6 cellular contexts compared by ENCODE assay signal in genomic region chr11:118823111-118823510, GRCh38. TPM values are rescaled to one million over a fixed set of nuclear protein-coding genes. Genes with fewer than 3 reads are reported as not detected.
A peak's percentile ranks its signal among the peaks of the same experiment; 100 is the strongest.
DNase-seq lines count a peak whose midpoint lies in the region; ATAC-seq and TF ChIP-seq lines count a peak whose summit lies in the region.
"Not testable (repeated sequence)": the region's sequence is repeated elsewhere in the genome, so short reads cannot be mapped to it uniquely, and the experiment has no call there.

No MANE protein-coding gene starts in this region.

- not testable (repeated sequence) for DNase-seq in activated B cell treated with CpG ODN at 0.5 μM for 24 hours; memory B cell (ENCODE audit: low spot score in 2 of 2)

- CTCF ChIA-PET in activated B cell treated with CpG ODN at 0.5 μM for 24 hours (lab: Charles Lee) = interaction anchor here (4.8 to 5.5 kb wide), 2 partner anchors 32 to 62 kb away, joined by 48 to 64 read pairs; partner anchors contain the start of genes CXCR5 and DDX6

- peak overlapping the region; percentile 98 for H3K4me2 ChIP-seq in DOHH2 (ENCODE audit: low read length)
- H3K4me2 ChIP-seq in OCI-LY3 (ENCODE audit: low read length) = peak overlapping the region; percentile 27; the same call in 1 of the 2 replicates

- peak overlapping the region in 3 of 4 donors; percentile 14 to 84 (median 27) for H3K4me3 Mint-ChIP-seq in IgD-negative memory B cell
- H3K4me3 Mint-ChIP-seq in activated B cell treated with CpG ODN at 0.5 μM for 24 hours = peak overlapping the region; percentile 70
- peak overlapping the region; percentile 73 for H3K4me3 Mint-ChIP-seq in memory B cell
- H3K4me3 Mint-ChIP-seq in stimulated activated memory B cell treated with anti-CD40 and anti-IgM and Interleukin-4, amounts not matched to agents 10 μg/mL and 1 μg/mL and 100 μg/mL, for 72 hours = not testable (repeated sequence)

- H3K9me3 ChIP-seq in DOHH2 (ENCODE audit: control insufficient read depth, insufficient read depth, low read length); OCI-LY3 (ENCODE audit: insufficient read depth, low read length): not testable (repeated sequence)

- peaks cover 35 to 43% (median 41%) of the 10 kb centered on the region in 3 donors for H3K4me1 Mint-ChIP-seq in IgD-negative memory B cell
- H3K4me1 Mint-ChIP-seq in activated B cell treated with CpG ODN at 0.5 μM for 24 hours = peaks cover 66% of the 10 kb centered on the region
- peaks cover 27% of the 10 kb centered on the region for H3K4me1 Mint-ChIP-seq in memory B cell
- peaks cover 48% of the 10 kb centered on the region for H3K4me1 Mint-ChIP-seq in stimulated activated memory B cell treated with anti-CD40 and anti-IgM and Interleukin-4, amounts not matched to agents 10 μg/mL and 1 μg/mL and 100 μg/mL, for 72 hours

- POLR2A ChIA-PET in activated B cell treated with CpG ODN at 0.5 μM for 24 hours (lab: Charles Lee) = interaction anchor here (1.2 to 30.4 kb wide), 8 partner anchors 10 to 72 kb away, joined by 6 to 988 read pairs (median 64); partner anchors contain the start of gene DDX6

- not testable (repeated sequence) for H3K9me2 ChIP-seq in DOHH2 (replicated peaks; ENCODE audit: control insufficient read depth, low read length)

- H3K4me3 ChIP-seq in DOHH2 (ENCODE audit: low read length); OCI-LY3 (ENCODE audit: low read length): not testable (repeated sequence)

- not testable (repeated sequence) for H2AFZ ChIP-seq in OCI-LY3 (ENCODE audit: low read depth, low read length)

- not testable (repeated sequence) for TF ChIP-seq CTCF in DOHH2 (IDR thresholded peaks at IDR 0.05; ENCODE audit: low read depth, low read length, poor library complexity, severe bottlenecking); OCI-LY3 (IDR thresholded peaks at IDR 0.05; ENCODE audit: low read depth, low read length); activated B cell treated with CpG ODN at 0.5 μM for 24 hours (IDR thresholded peaks at IDR 0.05)

- intact Hi-C loops in activated B cell treated with CpG ODN at 0.5 μM for 24 hours (cut with micrococcal nuclease) = not testable (repeated sequence)

- H3K4me1 ChIP-seq in DOHH2 (ENCODE audit: control insufficient read depth, low read length) (peaks cover 69% of the 10 kb centered on the region), OCI-LY3 (ENCODE audit: low read length) (peaks cover 56% of the 10 kb centered on the region)

- H3K27ac ChIP-seq in DOHH2 (ENCODE audit: low read depth, low read length) = peak overlapping the region; percentile 98
- H3K27ac ChIP-seq in OCI-LY3 (ENCODE audit: low read length) = 0 out of 2 replicates have a peak overlapping the region, but pooled peaks have one; percentile 14

- not testable (repeated sequence) for H4K20me1 ChIP-seq in DOHH2 (ENCODE audit: control insufficient read depth, insufficient read depth, low read depth, low read length); OCI-LY3 (ENCODE audit: insufficient read depth, low read length)

- H3K36me3 Mint-ChIP-seq in IgD-negative memory B cell; activated B cell treated with CpG ODN at 0.5 μM for 24 hours (ENCODE audit: low read depth); memory B cell; stimulated activated memory B cell treated with anti-CD40 and anti-IgM and Interleukin-4, amounts not matched to agents 10 μg/mL and 1 μg/mL and 100 μg/mL, for 72 hours: not testable (repeated sequence)

- H3K9ac ChIP-seq in OCI-LY3 (ENCODE audit: low read length) = not testable (repeated sequence)

- not testable (repeated sequence) for ATAC-seq in activated B cell treated with CpG ODN at 0.5 μM for 24 hours (ENCODE audit: low read depth); stimulated activated memory B cell treated with anti-CD40 and anti-IgM and Interleukin-4, amounts not matched to agents 10 μg/mL and 1 μg/mL and 100 μg/mL, for 72 hours
- peak; percentile 10 for ATAC-seq in memory B cell (ENCODE audit: low read depth)

- not testable (repeated sequence) for H3K79me2 ChIP-seq in DOHH2 (ENCODE audit: control insufficient read depth, low read length); OCI-LY3 (ENCODE audit: low read length)

- H3K27me3 Mint-ChIP-seq in IgD-negative memory B cell; activated B cell treated with CpG ODN at 0.5 μM for 24 hours; memory B cell; stimulated activated memory B cell treated with anti-CD40 and anti-IgM and Interleukin-4, amounts not matched to agents 10 μg/mL and 1 μg/mL and 100 μg/mL, for 72 hours: not testable (repeated sequence)

- not testable (repeated sequence) for H3K9me3 Mint-ChIP-seq in IgD-negative memory B cell; activated B cell treated with CpG ODN at 0.5 μM for 24 hours; memory B cell; stimulated activated memory B cell treated with anti-CD40 and anti-IgM and Interleukin-4, amounts not matched to agents 10 μg/mL and 1 μg/mL and 100 μg/mL, for 72 hours

- not testable (repeated sequence) for H3K27me3 ChIP-seq in DOHH2 (ENCODE audit: control insufficient read depth, low read length); OCI-LY3 (ENCODE audit: low read depth, low read length)

- H3K27ac Mint-ChIP-seq in IgD-negative memory B cell = peak overlapping the region; percentile 90 to 98 (median 95)
- H3K27ac Mint-ChIP-seq in activated B cell treated with CpG ODN at 0.5 μM for 24 hours = peak overlapping the region; percentile 97
- H3K27ac Mint-ChIP-seq in memory B cell = peak overlapping the region; percentile 97
- peak overlapping the region; percentile 99 for H3K27ac Mint-ChIP-seq in stimulated activated memory B cell treated with anti-CD40 and anti-IgM and Interleukin-4, amounts not matched to agents 10 μg/mL and 1 μg/mL and 100 μg/mL, for 72 hours

- not testable (repeated sequence) for H3K36me3 ChIP-seq in DOHH2 (ENCODE audit: control insufficient read depth, low read length); OCI-LY3 (replicated peaks; ENCODE audit: low read depth, low read length)

- peaks cover 46% of the 10 kb centered on the region for H3F3A ChIP-seq in DOHH2 (ENCODE audit: control insufficient read depth, insufficient read depth)

RNA-seq across cellular contexts. Expression of gene DDX6, which starts 32.1 kb away (rescaled TPM):
- 81.9 TPM for polyA plus RNA-seq in IgD-negative memory B cell
- total RNA-seq in activated B cell treated with CpG ODN at 0.5 μM for 24 hours = 263 and 297 TPM in 2 replicates
